Comparison of ENCODE assay signal across 9 cellular contexts in the genomic region with DNA sequence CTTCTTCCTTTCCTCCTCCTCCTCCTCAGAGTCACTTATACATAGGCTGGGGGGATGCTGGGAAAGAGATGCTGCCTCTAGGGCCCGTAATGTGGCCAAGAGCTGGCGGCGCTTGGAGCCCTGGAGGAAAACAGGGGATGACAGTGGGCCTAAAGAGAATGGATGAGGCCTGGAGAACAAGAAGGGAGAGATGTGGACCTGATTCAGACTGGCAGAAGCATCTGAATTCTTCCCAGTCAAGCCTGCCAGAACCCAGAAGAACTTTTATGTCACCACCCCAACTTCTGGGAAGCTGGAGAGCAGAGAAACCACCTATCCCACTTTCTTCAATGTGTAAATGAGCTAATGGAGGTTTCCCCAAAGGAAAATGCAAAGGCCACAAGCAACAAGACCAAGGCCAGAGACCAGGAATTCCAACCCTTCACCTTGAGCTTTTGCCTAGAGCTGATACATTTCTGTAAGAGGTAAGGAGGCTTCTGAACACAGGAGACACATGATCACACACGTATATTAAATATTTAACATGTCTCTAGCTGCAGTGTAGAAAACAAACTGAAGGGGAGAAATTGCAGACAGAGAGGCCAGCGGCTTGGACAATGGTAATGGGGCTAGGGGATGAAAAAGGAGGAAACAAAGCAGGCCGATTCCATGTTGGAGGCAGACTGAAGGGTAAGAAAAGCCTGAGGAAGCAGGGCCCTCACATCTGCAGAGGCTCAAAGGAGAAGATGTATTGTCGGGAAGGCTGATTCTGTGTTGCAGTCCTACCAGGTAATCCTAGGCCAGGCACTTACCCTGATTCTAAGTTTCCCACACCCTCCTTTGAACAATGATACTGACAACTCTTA. TPM values are rescaled to one million over a fixed set of nuclear protein-coding genes. Genes with fewer than 3 reads are reported as not detected.
DNase-seq lines count a peak whose midpoint lies in the region; ATAC-seq and TF ChIP-seq lines count a peak whose summit lies in the region.
"Had no signal": no experiment of that assay in that cellular context is flagged by ENCODE, and none has a peak within 500 bp of the region (broad histone marks: within the 10 kb centered on the region; RNA-seq: fewer than 3 reads in every experiment).

No MANE protein-coding gene starts in this region.

- H3K4me3 Mint-ChIP-seq in activated T-cell treated with anti-CD3 and anti-CD28 coated beads, Interleukin-2, amount 50 U/mL, for 4 hours = no peak overlapping the region

- no peaks in the 10 kb centered on the region for H3K27me3 ChIP-seq in Panc1 (ENCODE audit: control insufficient read depth, insufficient read depth, low read length)

- H3K9me3 Mint-ChIP-seq in activated T-cell treated with anti-CD3 and anti-CD28 coated beads, Interleukin-2, amount 50 U/mL, for 4 hours = no peaks in the 10 kb centered on the region

- peaks cover 15% of the 10 kb centered on the region for H3K4me1 Mint-ChIP-seq in activated T-cell treated with anti-CD3 and anti-CD28 coated beads, Interleukin-2, amount 50 U/mL, for 4 hours (ENCODE audit: low read depth)

- CTCF ChIA-PET in Panc1 (lab: Charles Lee) = interaction anchor here (0.7 to 1.0 kb wide), 2 partner anchors 71 to 80 kb away, joined by 8 to 12 read pairs; no protein-coding TSS in a partner anchor

- peaks cover 35% of the 10 kb centered on the region for H3K4me1 ChIP-seq in Panc1 (ENCODE audit: control insufficient read depth, insufficient read depth, low read length)

- ATAC-seq in Panc1 (no peak), HG03097 (IDR thresholded peaks at IDR 0.05; ENCODE audit: low FRiP score, unreplicated experiment) (no peak), GM21390 (IDR thresholded peaks at IDR 0.05; ENCODE audit: unreplicated experiment) (no peak)
- no peak for ATAC-seq in activated T-cell treated with anti-CD3 and anti-CD28 coated beads, Interleukin-2, amount 50 U/mL, for 4 hours

- peak overlapping the region; percentile 98 for H3K27ac ChIP-seq in Panc1 (ENCODE audit: low read length)

- no peaks in the 10 kb centered on the region for H3K9me3 ChIP-seq in Panc1 (ENCODE audit: control insufficient read depth, insufficient read depth, low read depth, low read length)

- H3K4me3 ChIP-seq in GM08714 (ENCODE audit: low read length) (peak overlapping the region; percentile 69), Panc1 (ENCODE audit: low read depth in 2 of 2, low read length in 2 of 2) (peak overlapping the region; percentile 95 to 98), fibroblast of villous mesenchyme (ENCODE audit: low read depth, low read length) (peak overlapping the region; percentile 98), retinal pigment epithelial cell (ENCODE audit: low read length) (peak overlapping the region; percentile 98)

- POLR2A ChIA-PET in Panc1 (lab: Charles Lee) = interaction anchor here (0.7 kb wide), 1 partner anchor 8 kb away, joined by 6 read pairs; no protein-coding TSS in a partner anchor

- TF ChIP-seq CTCF in Panc1 (IDR thresholded peaks at IDR 0.05) = no peak
- TF ChIP-seq CTCF in fibroblast of villous mesenchyme (IDR thresholded peaks at IDR 0.05; ENCODE audit: insufficient read depth, low read depth, low read length) = no peak
- no peak for TF ChIP-seq CTCF in retinal pigment epithelial cell (conservative IDR thresholded peaks at IDR 0.05; ENCODE audit: low read depth, low read length)

- intact Hi-C loops in Panc1 (cut with micrococcal nuclease; ENCODE audit: unreplicated experiment) = loop anchor here (10.0 kb wide), 1 partner anchor 228 kb away; no protein-coding TSS in a partner anchor

- peaks cover 12% of the 10 kb centered on the region for H3K36me3 ChIP-seq in Panc1 (ENCODE audit: control insufficient read depth, insufficient read depth, low read length)

- in situ Hi-C loops in Panc1 (cut with HindIII; ENCODE audit: low pct_unique_long_range_greater_than_20kb, low sequenced_read_pairs) = no loop called here

- no peaks in the 10 kb centered on the region for H3K27me3 Mint-ChIP-seq in activated T-cell treated with anti-CD3 and anti-CD28 coated beads, Interleukin-2, amount 50 U/mL, for 4 hours (ENCODE audit: low read depth)

- H3K36me3 Mint-ChIP-seq in activated T-cell treated with anti-CD3 and anti-CD28 coated beads, Interleukin-2, amount 50 U/mL, for 4 hours (ENCODE audit: insufficient read depth) = peaks cover 29% of the 10 kb centered on the region

- BruUV-seq in Panc1 (replicated peaks; lab: Mats Ljungman, UMichigan) = TSS peak; percentile 63

- no peak for DNase-seq in Panc1 (ENCODE audit: low read depth, low spot score)
- no peak for DNase-seq in fibroblast of villous mesenchyme (ENCODE audit: low read depth)
- DNase-seq in retinal pigment epithelial cell (ENCODE audit: low read depth) = no peak
- DNase-seq in activated T-cell treated with anti-CD3 and anti-CD28 coated beads, Interleukin-2, amount 50 U/mL, for 4 hours = no peak
- DNase-seq in NCI-H446 treated with DMSO at 0.1 percent for 48 hours (lab: John Stamatoyannopoulos, UW) = no peak
- DNase-seq: NCI-H526 had no signal

RNA-seq across cellular contexts. Expression of gene RRP8, which starts 1.1 kb away (rescaled TPM):
- total RNA-seq in Panc1 (2021; ENCODE audit: unreplicated experiment) (23.1 TPM), fibroblast of villous mesenchyme (8.7 and 13.4 TPM in 2 replicates)
- 15.3 TPM for polyA plus RNA-seq in Panc1 (2012; ENCODE audit: insufficient read length)
- total RNA-seq in activated T-cell treated with anti-CD3 and anti-CD28 coated beads, Interleukin-2, amount 50 U/mL, for 4 hours = 10 to 100 TPM; 37.8 to 48.2 (median 41.4) TPM

RNA-seq across cellular contexts. Expression of gene ILK, which starts 1.3 kb away (rescaled TPM):
- total RNA-seq in Panc1 (2021; ENCODE audit: unreplicated experiment) (204 TPM), fibroblast of villous mesenchyme (298 and 323 TPM in 2 replicates)
- polyA plus RNA-seq in Panc1 (2012; ENCODE audit: insufficient read length) = 463 TPM
- total RNA-seq in activated T-cell treated with anti-CD3 and anti-CD28 coated beads, Interleukin-2, amount 50 U/mL, for 4 hours = 10 to 100 TPM; 38.6 to 48.9 (median 45.0) TPM

RNA-seq across cellular contexts. Expression of gene TAF10, which starts 9.7 kb away (rescaled TPM):
- total RNA-seq in Panc1 (2021; ENCODE audit: unreplicated experiment) = 387 TPM
- 549 TPM for polyA plus RNA-seq in Panc1 (2012; ENCODE audit: insufficient read length)
- total RNA-seq in fibroblast of villous mesenchyme = 28.0 and 28.9 TPM in 2 replicates
- 100 to 1,000 TPM; 163 to 191 (median 188) TPM for total RNA-seq in activated T-cell treated with anti-CD3 and anti-CD28 coated beads, Interleukin-2, amount 50 U/mL, for 4 hours

RNA-seq across cellular contexts. Expression of gene TPP1, which starts 16.9 kb away (rescaled TPM):
- 200 TPM for total RNA-seq in Panc1 (2021; ENCODE audit: unreplicated experiment)
- 200 TPM for polyA plus RNA-seq in Panc1 (2012; ENCODE audit: insufficient read length)
- total RNA-seq in fibroblast of villous mesenchyme = 98.4 and 110 TPM in 2 replicates
- 10 to 100 TPM; 25.4 to 35.6 (median 27.3) TPM for total RNA-seq in activated T-cell treated with anti-CD3 and anti-CD28 coated beads, Interleukin-2, amount 50 U/mL, for 4 hours

RNA-seq across cellular contexts. Expression of gene DCHS1, which starts 53.3 kb away (rescaled TPM):
- total RNA-seq in Panc1 (2021; ENCODE audit: unreplicated experiment) (2.2 TPM), fibroblast of villous mesenchyme (33.7 and 63.8 TPM in 2 replicates)
- polyA plus RNA-seq in Panc1 (2012; ENCODE audit: insufficient read length) = 2.8 TPM
- total RNA-seq in activated T-cell treated with anti-CD3 and anti-CD28 coated beads, Interleukin-2, amount 50 U/mL, for 4 hours = under 1 TPM; 0.28 to 0.40 (median 0.33) TPM
